Comparison of ENCODE assay signal across 8 cellular contexts in the genomic region with DNA sequence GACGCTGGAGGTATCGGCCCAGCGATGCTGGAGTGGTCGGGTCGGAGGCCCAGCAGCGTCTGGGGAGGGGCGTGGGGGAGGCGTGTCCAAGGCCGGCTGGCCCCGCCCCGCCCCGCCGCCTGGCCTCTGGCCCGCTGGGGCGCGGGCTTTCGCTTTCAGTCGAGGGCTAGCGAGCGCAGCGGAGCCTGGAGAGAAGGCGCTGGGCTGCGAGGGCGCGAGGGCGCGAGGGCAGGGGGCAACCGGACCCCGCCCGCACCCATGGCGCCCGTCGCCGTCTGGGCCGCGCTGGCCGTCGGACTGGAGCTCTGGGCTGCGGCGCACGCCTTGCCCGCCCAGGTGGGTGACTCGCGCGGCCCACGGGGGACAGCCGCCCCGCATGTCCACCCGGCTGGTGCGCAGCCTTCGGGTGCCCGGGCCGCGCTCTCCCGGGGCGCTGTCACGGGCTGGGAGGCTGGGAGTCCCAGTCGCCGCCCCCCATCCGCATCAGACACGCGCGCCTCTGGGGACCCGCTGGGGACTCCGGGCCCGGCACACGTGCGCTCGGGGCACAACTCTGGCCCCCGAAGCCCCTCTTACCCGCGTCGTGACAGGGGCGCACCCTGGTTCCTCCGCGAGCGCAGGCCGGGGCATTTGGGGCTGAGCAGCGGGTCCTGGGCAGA. TPM values are rescaled to one million over a fixed set of nuclear protein-coding genes. Genes with fewer than 3 reads are reported as not detected.
DNase-seq lines count a peak whose midpoint lies in the region; ATAC-seq and TF ChIP-seq lines count a peak whose summit lies in the region.

A gene (plus strand): TSS at position 158 of the 659 bp plus-strand sequence. CDS start 101 bp downstream, at position 259.

- peak within 1 kb of the TSS; percentile 57; the same call in 1 of the 2 replicates for H2AFZ ChIP-seq in KMS-11 (ENCODE audit: low read depth)
- H2AFZ ChIP-seq in mesenchymal stem cell (ENCODE audit: low read depth, low read length), result peak within 1 kb of the TSS; percentile 79

- peaks cover 60% of the 10 kb centered on the region for H3K4me1 ChIP-seq in KMS-11 (ENCODE audit: low read depth, poor library complexity, severe bottlenecking)
- peaks cover 22% of the 10 kb centered on the region for H3K4me1 ChIP-seq in mesenchymal stem cell (ENCODE audit: control insufficient read depth, insufficient read depth, low read depth, low read length)

- H2BK15ac ChIP-seq in mesenchymal stem cell (ENCODE audit: low read depth, poor library complexity, severe bottlenecking), result peak within 1 kb of the TSS; percentile 57

- H3K27ac ChIP-seq in KMS-11 (peak within 1 kb of the TSS; percentile 26), mesenchymal stem cell (ENCODE audit: low read length, poor library complexity, severe bottlenecking) (no peak within 1 kb of the TSS)

- H3K4me2 ChIP-seq in KMS-11 (peak within 1 kb of the TSS; percentile 96), mesenchymal stem cell (ENCODE audit: low read length, poor library complexity, severe bottlenecking) (peak within 1 kb of the TSS; percentile 88)

- H3K79me1 ChIP-seq in mesenchymal stem cell (replicated peaks; ENCODE audit: low read length, poor library complexity, severe bottlenecking), result no peaks in the 10 kb centered on the region

- peaks cover 50% of the 10 kb centered on the region for H3K79me2 ChIP-seq in KMS-11 (ENCODE audit: insufficient read depth, low read depth)

- H4K91ac ChIP-seq in mesenchymal stem cell (ENCODE audit: low read length), result peak within 1 kb of the TSS; percentile 83

- DNase-seq in BJ (ENCODE audit: low read depth), result no peak
- peak; percentile 51 to 60 for DNase-seq in activated CD4-positive, alpha-beta T cell treated with anti-CD3 and anti-CD28 coated beads, Interleukin-2, amount 50 U/mL, for 4 hours
- peak; percentile 73 for DNase-seq in ecto neural progenitor cell (ENCODE audit: low spot score)
- DNase-seq in mesenchymal stem cell, result peak; percentile 67
- peak; percentile 30 for DNase-seq in stimulated activated CD8-positive, alpha-beta memory T cell treated with anti-CD3 and anti-CD28 coated beads, Interleukin-7, amount 100 ng/mL, for 24 hours (ENCODE audit: low read depth)

- TF ChIP-seq CTCF in BJ (IDR thresholded peaks at IDR 0.05; ENCODE audit: insufficient read depth, low read depth, low read length), result no peak
- no peak for TF ChIP-seq CTCF in KMS-11 (conservative IDR thresholded peaks at IDR 0.05; ENCODE audit: low read depth, low read length)

- no peak within 1 kb of the TSS for H2AK5ac ChIP-seq in mesenchymal stem cell (ENCODE audit: low read length, severe bottlenecking)

- H2BK120ac ChIP-seq in mesenchymal stem cell (ENCODE audit: low read depth, low read length), result peak within 1 kb of the TSS; percentile 49

- H3K9me3 ChIP-seq in mesenchymal stem cell (ENCODE audit: control insufficient read depth, low read length), result no peaks in the 10 kb centered on the region

- CTCF ChIA-PET in BJ (lab: Yijun Ruan, JAX), result interaction anchor here (0.7 to 1.5 kb wide), 2 partner anchors 42 to 99 kb away, joined by 3 to 5 read pairs; no protein-coding TSS in a partner anchor

- peak within 1 kb of the TSS in 1 of 2 experiments; percentile 90 for H2BK12ac ChIP-seq in mesenchymal stem cell (ENCODE audit: low read length in 2 of 2)

- H3K18ac ChIP-seq in mesenchymal stem cell (ENCODE audit: low read depth in 1 of 2, low read length in 2 of 2), result peak within 1 kb of the TSS; percentile 81 to 90

- peak within 1 kb of the TSS in 1 of 2 experiments; percentile 22 for H3K14ac ChIP-seq in mesenchymal stem cell (ENCODE audit: low read length in 2 of 2)

- H3K9ac ChIP-seq in KMS-11 (peak within 1 kb of the TSS; percentile 79), mesenchymal stem cell (ENCODE audit: low read length) (peak within 1 kb of the TSS; percentile 90)

- WGBS in mesenchymal stem cell, result 7% methylated on average over 58 of the region's 79 CpGs

- H3K4me3 ChIP-seq in BJ (ENCODE audit: low read depth, low read length) (peak within 1 kb of the TSS; percentile 43), KMS-11 (IDR thresholded peaks at IDR 0.05; ENCODE audit: insufficient read depth, low read depth, low read length) (peak within 1 kb of the TSS; percentile 91), mesenchymal stem cell (ENCODE audit: insufficient read depth in 1 of 2, low read depth in 1 of 2, low read length in 2 of 2) (peak within 1 kb of the TSS; percentile 64 to 92)

- no peak within 1 kb of the TSS for H2BK5ac ChIP-seq in mesenchymal stem cell (ENCODE audit: low read depth, low read length, poor library complexity, severe bottlenecking)

- peaks cover 4% of the 10 kb centered on the region for H3K27me3 ChIP-seq in BJ (ENCODE audit: control insufficient read depth, insufficient read depth, low read length)
- H3K27me3 ChIP-seq in KMS-11 (ENCODE audit: insufficient read depth, low read depth), result no peaks in the 10 kb centered on the region
- peaks cover 0 to 3% of the 10 kb centered on the region in 2 experiments for H3K27me3 ChIP-seq in mesenchymal stem cell (ENCODE audit: control insufficient read depth in 1 of 2, insufficient read depth in 1 of 2, low read length in 2 of 2)

- H3K4ac ChIP-seq in mesenchymal stem cell (ENCODE audit: low read depth in 1 of 2, low read length in 2 of 2), result peak within 1 kb of the TSS; percentile 24 to 61

- POLR2A ChIA-PET in BJ (lab: Charles Lee), result no interaction called here

- H3K23ac ChIP-seq in mesenchymal stem cell (ENCODE audit: low read length in 2 of 2), result peak within 1 kb of the TSS in 1 of 2 experiments; percentile 77

- peaks cover 9% of the 10 kb centered on the region; the same call in 1 of the 2 replicates for H4K20me1 ChIP-seq in KMS-11 (ENCODE audit: insufficient read depth)

- H3K36me3 ChIP-seq in BJ (ENCODE audit: control insufficient read depth, insufficient read depth, low read length), result no peaks in the 10 kb centered on the region
- H3K36me3 ChIP-seq in KMS-11 (ENCODE audit: insufficient read depth), result no peaks in the 10 kb centered on the region
- H3K36me3 ChIP-seq in mesenchymal stem cell (ENCODE audit: control insufficient read depth in 1 of 2, insufficient read depth in 2 of 2, low read depth in 1 of 2, low read length in 2 of 2), result no peaks in the 10 kb centered on the region

- peak within 1 kb of the TSS; percentile 79 for H4K8ac ChIP-seq in mesenchymal stem cell (ENCODE audit: low read length)

- ATAC-seq in GM19324 (IDR thresholded peaks at IDR 0.05; ENCODE audit: low FRiP score, unreplicated experiment) (peak; percentile 46), HG03378 (IDR thresholded peaks at IDR 0.05; ENCODE audit: unreplicated experiment) (no peak)

RNA-seq across cellular contexts. Expression of the gene that starts here (rescaled TPM):
- polyA plus RNA-seq in BJ (2011; rRNA removed), result 0.47 and 0.60 TPM in 2 replicates
- 0.26 and 2.2 TPM in 2 replicates for polyA minus RNA-seq in BJ (2011; rRNA and poly(A)+ RNA removed)
- polyA plus RNA-seq in mesenchymal stem cell (2013, experiment 1 of 2), result 35.0 TPM
- 35.2 TPM for polyA plus RNA-seq in mesenchymal stem cell (2013, experiment 2 of 2)
